8 cellular contexts compared by ENCODE assay signal in genomic region chr12:104381721-104382480, GRCh38.
A peak's percentile ranks its signal among the peaks of the same experiment; 100 is the strongest.
DNase-seq lines count a peak whose midpoint lies in the region; ATAC-seq lines count a peak whose summit lies in the region.

No MANE protein-coding gene starts in this region.

- ATAC-seq in HG02943 (IDR thresholded peaks at IDR 0.05; ENCODE audit: low read depth, unreplicated experiment) (peak; percentile 69), left lobe of liver (peak; percentile 99), GM21576 (IDR thresholded peaks at IDR 0.05; ENCODE audit: unreplicated experiment) (no peak)

- DNase-seq in DMS79 treated with DMSO at 0.1 percent for 48 hours (lab: John Stamatoyannopoulos, UW) (peak; percentile 72), NCI-H446 treated with DMSO at 0.1 percent for 48 hours (lab: John Stamatoyannopoulos, UW) (peak; percentile 59), cerebellum (ENCODE audit: low spot score) (peak; percentile 75), left lobe of liver (ENCODE audit: low spot score) (peak; percentile 75)
- peak; percentile 73 to 82 for DNase-seq in activated CD4-positive, alpha-beta T cell treated with anti-CD3 and anti-CD28 coated beads for 24 hours (ENCODE audit: low read depth in 2 of 2)
- DNase-seq in stimulated activated CD4-positive, alpha-beta T cell treated with anti-CD3 and anti-CD28 coated beads, Interleukin-4, amount 100 ng/mL, for 1 hour = peak; percentile 77
